26 cellular contexts compared by ENCODE assay signal in the genomic region with DNA sequence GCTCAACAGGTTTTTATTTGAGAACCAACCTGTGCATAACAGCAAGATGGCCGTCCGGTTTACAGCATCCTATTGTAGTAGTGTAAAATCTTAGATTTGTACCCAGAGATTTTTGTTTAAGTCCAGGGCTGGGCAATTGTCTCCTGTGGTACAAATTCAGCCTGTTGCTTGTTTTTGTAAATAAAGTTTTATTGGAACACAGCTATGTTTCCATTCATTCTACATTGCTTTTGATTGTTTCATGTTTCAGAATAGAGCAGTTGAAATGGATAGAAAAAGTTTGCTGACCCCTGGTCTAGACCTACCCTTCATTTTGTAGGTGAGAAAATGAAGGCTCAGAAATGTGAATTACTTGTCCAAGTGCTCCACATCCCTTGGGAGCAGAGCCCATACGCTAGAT. TPM values are rescaled to one million over a fixed set of nuclear protein-coding genes. Genes with fewer than 3 reads are reported as not detected.
DNase-seq lines count a peak whose midpoint lies in the region; ATAC-seq and TF ChIP-seq lines count a peak whose summit lies in the region.
"Had no signal": no experiment of that assay in that cellular context is flagged by ENCODE, and none has a peak within 500 bp of the region (broad histone marks: within the 10 kb centered on the region; RNA-seq: fewer than 3 reads in every experiment).

No MANE protein-coding gene starts in this region.

- POLR2A ChIA-PET in SK-N-SH (lab: Yijun Ruan, JAX): no interaction called here

- H4K20me1 ChIP-seq in SK-N-SH (ENCODE audit: insufficient read depth): no peaks in the 10 kb centered on the region

- H3K27me3 ChIP-seq in SK-N-SH (ENCODE audit: insufficient read depth) (no peaks in the 10 kb centered on the region), brain microvascular endothelial cell (replicated peaks) (no peaks in the 10 kb centered on the region), vagina (no peaks in the 10 kb centered on the region)
- H3K27me3 ChIP-seq: esophagus muscularis mucosa had no signal

- DNase-seq in SK-N-SH (no peak), brain microvascular endothelial cell (no peak), mesothelial cell of epicardium (ENCODE audit: low spot score in 2 of 2, unreplicated experiment in 2 of 2) (no peak), vagina (ENCODE audit: extremely low spot score in 2 of 2) (no peak), retina (no peak), DMS79 (lab: John Stamatoyannopoulos, UW) (no peak)
- DNase-seq: activated naive CD8-positive, alpha-beta T cell treated with anti-CD3 and anti-CD28 coated beads, Interleukin-2, amount 10 ng/mL, durations not matched to agents 7 days and 5 days; C1 segment of cervical spinal cord; glutamatergic neuron; lower lobe of right lung; naive thymus-derived CD8-positive, alpha-beta T cell; stimulated activated CD4-positive, alpha-beta T cell treated with anti-CD3 and anti-CD28 coated beads, Interleukin-4, amount 100 ng/mL, for 24 hours; substantia nigra; WERI-Rb-1 had no signal

- no peaks in the 10 kb centered on the region for H3K9me2 ChIP-seq in SK-N-SH

- in situ Hi-C loops in brain microvascular endothelial cell (cut with HindIII; ENCODE audit: low pct_ligation_motif_present, low sequenced_read_pairs): no loop called here

- peaks cover 66% of the 10 kb centered on the region for H3K4me1 Mint-ChIP-seq in mesothelial cell of epicardium
- H3K4me1 Mint-ChIP-seq: activated naive CD8-positive, alpha-beta T cell treated with anti-CD3 and anti-CD28 coated beads, Interleukin-2, amount 10 ng/mL, durations not matched to agents 7 days and 5 days; IgD-negative memory B cell; naive thymus-derived CD8-positive, alpha-beta T cell had no signal

- 0 out of 4 replicates have a peak overlapping the region, but pooled peaks of 1 of the 2 experiments have one; percentile 14 for H3K27ac ChIP-seq in SK-N-SH (ENCODE audit: low read depth in 2 of 2, low read length in 1 of 2)
- peak overlapping the region; percentile 36 for H3K27ac ChIP-seq in brain microvascular endothelial cell
- peak overlapping the region; percentile 65 for H3K27ac ChIP-seq in vagina
- H3K27ac ChIP-seq: esophagus muscularis mucosa, lower lobe of right lung, parathyroid adenoma, WERI-Rb-1 had no signal

- peak overlapping the region; percentile 23; the same call in 1 of the 2 replicates for H3K4me2 ChIP-seq in SK-N-SH

- WGBS in SK-N-SH (ENCODE audit: low lambda C conversion rate): 48% methylated on average over 3 of the region's 3 CpGs

- peak overlapping the region; percentile 70 for H3K27ac Mint-ChIP-seq in mesothelial cell of epicardium
- H3K27ac Mint-ChIP-seq: activated CD8-positive, alpha-beta T cell treated with anti-CD3 and anti-CD28 coated beads for 36 hours; activated naive CD8-positive, alpha-beta T cell treated with anti-CD3 and anti-CD28 coated beads, Interleukin-2, amount 10 ng/mL, durations not matched to agents 7 days and 5 days; activated T-cell treated with anti-CD3 and anti-CD28 coated beads, Interleukin-2, amount 50 U/mL, for 72 hours; IgD-negative memory B cell; naive thymus-derived CD8-positive, alpha-beta T cell had no signal

- H3K4me1 ChIP-seq in SK-N-SH (ENCODE audit: control insufficient read depth in 1 of 2, insufficient read depth in 2 of 2, low read depth in 1 of 2, low read length in 1 of 2): no peaks in the 10 kb centered on the region
- peaks cover 73% of the 10 kb centered on the region for H3K4me1 ChIP-seq in vagina
- H3K4me1 ChIP-seq: esophagus muscularis mucosa, lower lobe of right lung had no signal

- ATAC-seq in SK-N-SH treated with all-trans-retinoic acid at 6 μM for 48 hours (no peak), GM19452 (IDR thresholded peaks at IDR 0.05; ENCODE audit: unreplicated experiment) (no peak)
- ATAC-seq: naive thymus-derived CD8-positive, alpha-beta T cell had no signal

- no peaks in the 10 kb centered on the region for H3K9me3 ChIP-seq in SK-N-SH
- H3K9me3 ChIP-seq in vagina: no peaks in the 10 kb centered on the region
- H3K9me3 ChIP-seq: esophagus muscularis mucosa, lower lobe of right lung had no signal

- no peak overlapping the region for H2AFZ ChIP-seq in SK-N-SH (ENCODE audit: low read depth)
- H2AFZ ChIP-seq: parathyroid adenoma had no signal

- no peak for TF ChIP-seq EP300 in SK-N-SH (IDR thresholded peaks at IDR 0.05; ENCODE audit: borderline replicate concordance in 1 of 2, low read depth in 1 of 2, low read length in 1 of 2)

- no peak overlapping the region for H3K9ac ChIP-seq in SK-N-SH
- H3K9ac ChIP-seq: parathyroid adenoma had no signal

- TF ChIP-seq CTCF in SK-N-SH (IDR thresholded peaks at IDR 0.05) (no peak), brain microvascular endothelial cell (IDR thresholded peaks at IDR 0.05; ENCODE audit: low read depth, low read length, missing control alignments) (no peak), mesothelial cell of epicardium (IDR thresholded peaks at IDR 0.05; ENCODE audit: unreplicated experiment) (no peak), vagina (IDR thresholded peaks at IDR 0.05) (no peak)

- no peak overlapping the region for H3K4me3 Mint-ChIP-seq in mesothelial cell of epicardium
- H3K4me3 Mint-ChIP-seq: activated CD8-positive, alpha-beta T cell treated with anti-CD3 and anti-CD28 coated beads for 36 hours; activated naive CD8-positive, alpha-beta T cell treated with anti-CD3 and anti-CD28 coated beads, Interleukin-2, amount 10 ng/mL, durations not matched to agents 7 days and 5 days; IgD-negative memory B cell; naive thymus-derived CD8-positive, alpha-beta T cell had no signal

- TF ChIP-seq POLR2A in vagina (IDR thresholded peaks at IDR 0.05): no peak

- peaks cover 4% of the 10 kb centered on the region for H3K9me3 Mint-ChIP-seq in mesothelial cell of epicardium
- H3K9me3 Mint-ChIP-seq: activated CD8-positive, alpha-beta T cell treated with anti-CD3 and anti-CD28 coated beads for 36 hours; activated naive CD8-positive, alpha-beta T cell treated with anti-CD3 and anti-CD28 coated beads, Interleukin-2, amount 10 ng/mL, durations not matched to agents 7 days and 5 days; activated T-cell treated with anti-CD3 and anti-CD28 coated beads, Interleukin-2, amount 50 U/mL, for 72 hours; IgD-negative memory B cell; naive thymus-derived CD8-positive, alpha-beta T cell had no signal

- H3K36me3 ChIP-seq in SK-N-SH (replicated peaks in 1 of 2; ENCODE audit: control insufficient read depth in 1 of 2, insufficient read depth in 2 of 2, low read length in 1 of 2) (no peaks in the 10 kb centered on the region), brain microvascular endothelial cell (replicated peaks) (no peaks in the 10 kb centered on the region), vagina (peaks cover 0 to 6% of the 10 kb centered on the region in 2 donors)
- H3K36me3 ChIP-seq: WERI-Rb-1 had no signal

- H3K27me3 Mint-ChIP-seq in mesothelial cell of epicardium (ENCODE audit: low read depth): no peaks in the 10 kb centered on the region

- H3K4me3 ChIP-seq in SK-N-SH (ENCODE audit: low read depth in 2 of 2, low read length in 1 of 2) (no peak overlapping the region), brain microvascular endothelial cell (ENCODE audit: low read depth, low read length) (no peak overlapping the region), vagina (no peak overlapping the region)
- H3K4me3 ChIP-seq: esophagus muscularis mucosa, lower lobe of right lung, skin epidermis had no signal

- no peak for TF ChIP-seq RAD21 in SK-N-SH (IDR thresholded peaks at IDR 0.05; ENCODE audit: low read length)

- CTCF ChIA-PET in SK-N-SH (lab: Yijun Ruan, JAX): interaction anchor here (1.1 to 2.0 kb wide), 3 partner anchors 8 to 13 kb away, joined by 3 to 4 read pairs (median 4); partner anchors contain the start of gene SMPDL3A

- intact Hi-C loops in vagina (cut with DNase I): no loop called here

- peaks cover 27% of the 10 kb centered on the region for H3K36me3 Mint-ChIP-seq in mesothelial cell of epicardium
- H3K36me3 Mint-ChIP-seq: activated naive CD8-positive, alpha-beta T cell treated with anti-CD3 and anti-CD28 coated beads, Interleukin-2, amount 10 ng/mL, durations not matched to agents 7 days and 5 days; IgD-negative memory B cell; naive thymus-derived CD8-positive, alpha-beta T cell had no signal

- no peaks in the 10 kb centered on the region for H3K79me2 ChIP-seq in SK-N-SH (ENCODE audit: insufficient read depth)
- H3K79me2 ChIP-seq: parathyroid adenoma had no signal

- peaks cover 13% of the 10 kb centered on the region for H3F3A ChIP-seq in SK-N-SH (replicated peaks; ENCODE audit: insufficient read depth)

TF ChIP-seq in SK-N-SH, 30 proteins besides CTCF, POLR2A, EP300 and RAD21:
- no peak for TF ChIP-seq JUND (IDR thresholded peaks at IDR 0.05)
- no peak for TF ChIP-seq NRF1 (IDR thresholded peaks at IDR 0.05; ENCODE audit: low read depth, low read length)
- TF ChIP-seq SIN3A (IDR thresholded peaks at IDR 0.05; ENCODE audit: borderline replicate concordance, low read depth, low read length): no peak

TF ChIP-seq in SK-N-SH treated with all-trans-retinoic acid at 6 μM for 48 hours, 23 proteins besides CTCF, POLR2A, EP300 and RAD21 (continues in another document):
- TF ChIP-seq TCF4 (CRISPR knock-in tag; IDR thresholded peaks at IDR 0.05; ENCODE audit: borderline replicate concordance) (no peak), PPARA (CRISPR knock-in tag; IDR thresholded peaks at IDR 0.05; ENCODE audit: borderline replicate concordance) (no peak)

RNA-seq across cellular contexts. Expression of gene SMPDL3A, which starts 8.5 kb away (rescaled TPM):
- polyA plus RNA-seq in SK-N-SH (2012; rRNA removed): 1.8 and 2.0 TPM in 2 replicates
- polyA plus RNA-seq in SK-N-SH (2012; cell fraction: cytosol; rRNA removed): 1.7 and 2.4 TPM in 2 replicates
- polyA plus RNA-seq in SK-N-SH (2012; cell fraction: nucleus; rRNA removed): 1.5 and 1.6 TPM in 2 replicates
- total RNA-seq in mesothelial cell of epicardium: 55.2 to 58.9 TPM (median 57.3 TPM) in 3 replicates
- total RNA-seq in vagina: 44.7 TPM
- polyA plus RNA-seq: naive thymus-derived CD8-positive, alpha-beta T cell had no signal

RNA-seq across cellular contexts. Expression of gene FABP7, which starts 18.0 kb away (rescaled TPM):
- not detected in 2 replicates for polyA plus RNA-seq in SK-N-SH (2012; rRNA removed)
- polyA plus RNA-seq in SK-N-SH (2012; cell fraction: cytosol; rRNA removed): not detected in 2 replicates
- not detected in 2 replicates for polyA plus RNA-seq in SK-N-SH (2012; cell fraction: nucleus; rRNA removed)
- 2.9 to 4.0 TPM (median 3.9 TPM) in 3 replicates for total RNA-seq in mesothelial cell of epicardium
- not detected for total RNA-seq in vagina
- total RNA-seq: activated CD8-positive, alpha-beta T cell treated with anti-CD3 and anti-CD28 coated beads for 36 hours; activated naive CD8-positive, alpha-beta T cell treated with anti-CD3 and anti-CD28 coated beads, Interleukin-2, amount 10 ng/mL, durations not matched to agents 7 days and 5 days; activated T-cell treated with anti-CD3 and anti-CD28 coated beads, Interleukin-2, amount 50 U/mL, for 72 hours; bronchial epithelial cell; esophagus muscularis mucosa; H4; lower lobe of right lung; naive thymus-derived CD8-positive, alpha-beta T cell; NCI-H460; T-helper 1 cell treated with Interleukin-12 subunit alpha and Interleukin-12 subunit beta and Interleukin-4 antibody, amounts not matched to agents 30 ng/mL and 1 ng/mL, for 36 hours had no signal
- polyA plus RNA-seq: IgD-negative memory B cell; naive thymus-derived CD8-positive, alpha-beta T cell had no signal
